ENCODE assay signal across 1 cellular context in the genomic region with DNA sequence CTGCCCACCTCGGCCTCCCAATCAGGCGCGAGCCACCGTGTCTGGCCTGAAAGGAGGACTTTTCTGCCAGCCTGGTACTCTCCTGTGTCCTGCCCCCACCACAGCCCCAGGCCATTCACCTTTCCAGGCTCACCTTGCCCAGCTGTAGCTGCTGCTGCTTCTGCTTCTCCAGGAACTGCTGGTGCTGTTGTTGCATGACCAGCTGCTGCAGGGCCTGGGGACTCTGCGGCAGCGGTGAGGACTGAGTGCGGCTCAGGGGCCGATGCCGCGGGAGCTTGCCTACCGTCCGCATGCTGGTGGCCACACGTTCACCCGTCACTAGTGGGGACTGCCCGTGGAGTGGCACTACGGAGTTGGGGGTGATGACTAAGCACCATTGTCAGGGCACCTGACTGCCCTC.
TF ChIP-seq lines count a peak whose summit lies in the region.

No MANE protein-coding gene starts in this region.

TF ChIP-seq in WTC11, 78 proteins besides CTCF, POLR2A, EP300 and RAD21:
- TF ChIP-seq, protein P1, sequence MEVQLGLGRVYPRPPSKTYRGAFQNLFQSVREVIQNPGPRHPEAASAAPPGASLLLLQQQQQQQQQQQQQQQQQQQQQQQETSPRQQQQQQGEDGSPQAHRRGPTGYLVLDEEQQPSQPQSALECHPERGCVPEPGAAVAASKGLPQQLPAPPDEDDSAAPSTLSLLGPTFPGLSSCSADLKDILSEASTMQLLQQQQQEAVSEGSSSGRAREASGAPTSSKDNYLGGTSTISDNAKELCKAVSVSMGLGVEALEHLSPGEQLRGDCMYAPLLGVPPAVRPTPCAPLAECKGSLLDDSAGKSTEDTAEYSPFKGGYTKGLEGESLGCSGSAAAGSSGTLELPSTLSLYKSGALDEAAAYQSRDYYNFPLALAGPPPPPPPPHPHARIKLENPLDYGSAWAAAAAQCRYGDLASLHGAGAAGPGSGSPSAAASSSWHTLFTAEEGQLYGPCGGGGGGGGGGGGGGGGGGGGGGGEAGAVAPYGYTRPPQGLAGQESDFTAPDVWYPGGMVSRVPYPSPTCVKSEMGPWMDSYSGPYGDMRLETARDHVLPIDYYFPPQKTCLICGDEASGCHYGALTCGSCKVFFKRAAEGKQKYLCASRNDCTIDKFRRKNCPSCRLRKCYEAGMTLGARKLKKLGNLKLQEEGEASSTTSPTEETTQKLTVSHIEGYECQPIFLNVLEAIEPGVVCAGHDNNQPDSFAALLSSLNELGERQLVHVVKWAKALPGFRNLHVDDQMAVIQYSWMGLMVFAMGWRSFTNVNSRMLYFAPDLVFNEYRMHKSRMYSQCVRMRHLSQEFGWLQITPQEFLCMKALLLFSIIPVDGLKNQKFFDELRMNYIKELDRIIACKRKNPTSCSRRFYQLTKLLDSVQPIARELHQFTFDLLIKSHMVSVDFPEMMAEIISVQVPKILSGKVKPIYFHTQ (CRISPR knock-in tag; IDR thresholded peaks at IDR 0.05), result no peak
- TF ChIP-seq ETV6 (CRISPR knock-in tag; IDR thresholded peaks at IDR 0.05) (no peak), GABPB1 (CRISPR knock-in tag; IDR thresholded peaks at IDR 0.05) (no peak), ZNF219 (CRISPR knock-in tag; IDR thresholded peaks at IDR 0.05; ENCODE audit: borderline replicate concordance) (no peak), ZNF263 (CRISPR knock-in tag; IDR thresholded peaks at IDR 0.05; ENCODE audit: low read depth) (no peak), MYBL2 (CRISPR knock-in tag; IDR thresholded peaks at IDR 0.05) (no peak)
- TF ChIP-seq, protein P2, sequence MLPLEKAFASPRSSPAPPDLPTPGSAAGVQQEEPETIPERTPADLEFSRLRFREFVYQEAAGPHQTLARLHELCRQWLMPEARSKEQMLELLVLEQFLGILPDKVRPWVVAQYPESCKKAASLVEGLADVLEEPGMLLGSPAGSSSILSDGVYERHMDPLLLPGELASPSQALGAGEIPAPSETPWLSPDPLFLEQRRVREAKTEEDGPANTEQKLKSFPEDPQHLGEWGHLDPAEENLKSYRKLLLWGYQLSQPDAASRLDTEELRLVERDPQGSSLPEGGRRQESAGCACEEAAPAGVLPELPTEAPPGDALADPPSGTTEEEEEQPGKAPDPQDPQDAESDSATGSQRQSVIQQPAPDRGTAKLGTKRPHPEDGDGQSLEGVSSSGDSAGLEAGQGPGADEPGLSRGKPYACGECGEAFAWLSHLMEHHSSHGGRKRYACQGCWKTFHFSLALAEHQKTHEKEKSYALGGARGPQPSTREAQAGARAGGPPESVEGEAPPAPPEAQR (CRISPR knock-in tag; IDR thresholded peaks at IDR 0.05), result no peak
- TF ChIP-seq, protein P3, sequence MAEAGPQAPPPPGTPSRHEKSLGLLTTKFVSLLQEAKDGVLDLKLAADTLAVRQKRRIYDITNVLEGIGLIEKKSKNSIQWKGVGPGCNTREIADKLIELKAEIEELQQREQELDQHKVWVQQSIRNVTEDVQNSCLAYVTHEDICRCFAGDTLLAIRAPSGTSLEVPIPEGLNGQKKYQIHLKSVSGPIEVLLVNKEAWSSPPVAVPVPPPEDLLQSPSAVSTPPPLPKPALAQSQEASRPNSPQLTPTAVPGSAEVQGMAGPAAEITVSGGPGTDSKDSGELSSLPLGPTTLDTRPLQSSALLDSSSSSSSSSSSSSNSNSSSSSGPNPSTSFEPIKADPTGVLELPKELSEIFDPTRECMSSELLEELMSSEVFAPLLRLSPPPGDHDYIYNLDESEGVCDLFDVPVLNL (CRISPR knock-in tag; IDR thresholded peaks at IDR 0.05; ENCODE audit: borderline replicate concordance, low read depth), result no peak
- TF ChIP-seq, protein P4, sequence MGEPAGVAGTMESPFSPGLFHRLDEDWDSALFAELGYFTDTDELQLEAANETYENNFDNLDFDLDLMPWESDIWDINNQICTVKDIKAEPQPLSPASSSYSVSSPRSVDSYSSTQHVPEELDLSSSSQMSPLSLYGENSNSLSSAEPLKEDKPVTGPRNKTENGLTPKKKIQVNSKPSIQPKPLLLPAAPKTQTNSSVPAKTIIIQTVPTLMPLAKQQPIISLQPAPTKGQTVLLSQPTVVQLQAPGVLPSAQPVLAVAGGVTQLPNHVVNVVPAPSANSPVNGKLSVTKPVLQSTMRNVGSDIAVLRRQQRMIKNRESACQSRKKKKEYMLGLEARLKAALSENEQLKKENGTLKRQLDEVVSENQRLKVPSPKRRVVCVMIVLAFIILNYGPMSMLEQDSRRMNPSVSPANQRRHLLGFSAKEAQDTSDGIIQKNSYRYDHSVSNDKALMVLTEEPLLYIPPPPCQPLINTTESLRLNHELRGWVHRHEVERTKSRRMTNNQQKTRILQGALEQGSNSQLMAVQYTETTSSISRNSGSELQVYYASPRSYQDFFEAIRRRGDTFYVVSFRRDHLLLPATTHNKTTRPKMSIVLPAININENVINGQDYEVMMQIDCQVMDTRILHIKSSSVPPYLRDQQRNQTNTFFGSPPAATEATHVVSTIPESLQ (CRISPR knock-in tag; IDR thresholded peaks at IDR 0.05), result no peak
- TF ChIP-seq, protein P5, sequence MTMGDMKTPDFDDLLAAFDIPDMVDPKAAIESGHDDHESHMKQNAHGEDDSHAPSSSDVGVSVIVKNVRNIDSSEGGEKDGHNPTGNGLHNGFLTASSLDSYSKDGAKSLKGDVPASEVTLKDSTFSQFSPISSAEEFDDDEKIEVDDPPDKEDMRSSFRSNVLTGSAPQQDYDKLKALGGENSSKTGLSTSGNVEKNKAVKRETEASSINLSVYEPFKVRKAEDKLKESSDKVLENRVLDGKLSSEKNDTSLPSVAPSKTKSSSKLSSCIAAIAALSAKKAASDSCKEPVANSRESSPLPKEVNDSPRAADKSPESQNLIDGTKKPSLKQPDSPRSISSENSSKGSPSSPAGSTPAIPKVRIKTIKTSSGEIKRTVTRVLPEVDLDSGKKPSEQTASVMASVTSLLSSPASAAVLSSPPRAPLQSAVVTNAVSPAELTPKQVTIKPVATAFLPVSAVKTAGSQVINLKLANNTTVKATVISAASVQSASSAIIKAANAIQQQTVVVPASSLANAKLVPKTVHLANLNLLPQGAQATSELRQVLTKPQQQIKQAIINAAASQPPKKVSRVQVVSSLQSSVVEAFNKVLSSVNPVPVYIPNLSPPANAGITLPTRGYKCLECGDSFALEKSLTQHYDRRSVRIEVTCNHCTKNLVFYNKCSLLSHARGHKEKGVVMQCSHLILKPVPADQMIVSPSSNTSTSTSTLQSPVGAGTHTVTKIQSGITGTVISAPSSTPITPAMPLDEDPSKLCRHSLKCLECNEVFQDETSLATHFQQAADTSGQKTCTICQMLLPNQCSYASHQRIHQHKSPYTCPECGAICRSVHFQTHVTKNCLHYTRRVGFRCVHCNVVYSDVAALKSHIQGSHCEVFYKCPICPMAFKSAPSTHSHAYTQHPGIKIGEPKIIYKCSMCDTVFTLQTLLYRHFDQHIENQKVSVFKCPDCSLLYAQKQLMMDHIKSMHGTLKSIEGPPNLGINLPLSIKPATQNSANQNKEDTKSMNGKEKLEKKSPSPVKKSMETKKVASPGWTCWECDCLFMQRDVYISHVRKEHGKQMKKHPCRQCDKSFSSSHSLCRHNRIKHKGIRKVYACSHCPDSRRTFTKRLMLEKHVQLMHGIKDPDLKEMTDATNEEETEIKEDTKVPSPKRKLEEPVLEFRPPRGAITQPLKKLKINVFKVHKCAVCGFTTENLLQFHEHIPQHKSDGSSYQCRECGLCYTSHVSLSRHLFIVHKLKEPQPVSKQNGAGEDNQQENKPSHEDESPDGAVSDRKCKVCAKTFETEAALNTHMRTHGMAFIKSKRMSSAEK (CRISPR knock-in tag; IDR thresholded peaks at IDR 0.05; ENCODE audit: borderline replicate concordance), result no peak
- TF ChIP-seq, protein P6, sequence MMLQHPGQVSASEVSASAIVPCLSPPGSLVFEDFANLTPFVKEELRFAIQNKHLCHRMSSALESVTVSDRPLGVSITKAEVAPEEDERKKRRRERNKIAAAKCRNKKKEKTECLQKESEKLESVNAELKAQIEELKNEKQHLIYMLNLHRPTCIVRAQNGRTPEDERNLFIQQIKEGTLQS (CRISPR knock-in tag; conservative IDR thresholded peaks at IDR 0.05), result no peak
- TF ChIP-seq, protein P7, sequence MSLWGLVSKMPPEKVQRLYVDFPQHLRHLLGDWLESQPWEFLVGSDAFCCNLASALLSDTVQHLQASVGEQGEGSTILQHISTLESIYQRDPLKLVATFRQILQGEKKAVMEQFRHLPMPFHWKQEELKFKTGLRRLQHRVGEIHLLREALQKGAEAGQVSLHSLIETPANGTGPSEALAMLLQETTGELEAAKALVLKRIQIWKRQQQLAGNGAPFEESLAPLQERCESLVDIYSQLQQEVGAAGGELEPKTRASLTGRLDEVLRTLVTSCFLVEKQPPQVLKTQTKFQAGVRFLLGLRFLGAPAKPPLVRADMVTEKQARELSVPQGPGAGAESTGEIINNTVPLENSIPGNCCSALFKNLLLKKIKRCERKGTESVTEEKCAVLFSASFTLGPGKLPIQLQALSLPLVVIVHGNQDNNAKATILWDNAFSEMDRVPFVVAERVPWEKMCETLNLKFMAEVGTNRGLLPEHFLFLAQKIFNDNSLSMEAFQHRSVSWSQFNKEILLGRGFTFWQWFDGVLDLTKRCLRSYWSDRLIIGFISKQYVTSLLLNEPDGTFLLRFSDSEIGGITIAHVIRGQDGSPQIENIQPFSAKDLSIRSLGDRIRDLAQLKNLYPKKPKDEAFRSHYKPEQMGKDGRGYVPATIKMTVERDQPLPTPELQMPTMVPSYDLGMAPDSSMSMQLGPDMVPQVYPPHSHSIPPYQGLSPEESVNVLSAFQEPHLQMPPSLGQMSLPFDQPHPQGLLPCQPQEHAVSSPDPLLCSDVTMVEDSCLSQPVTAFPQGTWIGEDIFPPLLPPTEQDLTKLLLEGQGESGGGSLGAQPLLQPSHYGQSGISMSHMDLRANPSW (CRISPR knock-in tag; conservative IDR thresholded peaks at IDR 0.05; ENCODE audit: low read depth), result no peak
- TF ChIP-seq, protein P8, sequence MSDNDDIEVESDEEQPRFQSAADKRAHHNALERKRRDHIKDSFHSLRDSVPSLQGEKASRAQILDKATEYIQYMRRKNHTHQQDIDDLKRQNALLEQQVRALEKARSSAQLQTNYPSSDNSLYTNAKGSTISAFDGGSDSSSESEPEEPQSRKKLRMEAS (CRISPR knock-in tag; IDR thresholded peaks at IDR 0.05), result no peak
